7 cellular contexts compared by ENCODE assay signal in genomic region chr10:30433286-30433778, GRCh38. TPM values are rescaled to one million over a fixed set of nuclear protein-coding genes. Genes with fewer than 3 reads are reported as not detected.
DNase-seq lines count a peak whose midpoint lies in the region; ATAC-seq, FAIRE-seq and TF ChIP-seq lines count a peak whose summit lies in the region.

No MANE protein-coding gene starts in this region.

- no peak for FAIRE-seq in GM12891 (lab: Jason Lieb, UNC)

- peaks cover 13% of the 10 kb centered on the region for H3K36me3 Mint-ChIP-seq in activated naive CD4-positive, alpha-beta T cell treated with anti-CD3 and anti-CD28 coated beads for 36 hours (ENCODE audit: low read depth)
- H3K36me3 Mint-ChIP-seq in osteocyte (ENCODE audit: unreplicated experiment), result peaks cover 4% of the 10 kb centered on the region

- intact Hi-C loops in activated naive CD4-positive, alpha-beta T cell treated with anti-CD3 and anti-CD28 coated beads for 36 hours (cut with micrococcal nuclease), result loop anchor here (1.0 to 10.0 kb wide), 5 partner anchors 15 to 1491 kb away; partner anchors contain the start of gene ARHGAP12

- CTCF ChIA-PET in activated naive CD4-positive, alpha-beta T cell treated with anti-CD3 and anti-CD28 coated beads for 36 hours (lab: Charles Lee), result interaction anchor here (0.7 to 3.0 kb wide), 8 partner anchors 15 to 148 kb away, joined by 3 to 9 read pairs (median 3); no protein-coding TSS in a partner anchor

- H3K9me3 Mint-ChIP-seq in activated naive CD4-positive, alpha-beta T cell treated with anti-CD3 and anti-CD28 coated beads for 36 hours, result no peaks in the 10 kb centered on the region
- no peaks in the 10 kb centered on the region for H3K9me3 Mint-ChIP-seq in osteocyte (ENCODE audit: unreplicated experiment)

- H3K4me1 Mint-ChIP-seq in activated naive CD4-positive, alpha-beta T cell treated with anti-CD3 and anti-CD28 coated beads for 36 hours (ENCODE audit: low read depth), result peaks cover 39% of the 10 kb centered on the region
- H3K4me1 Mint-ChIP-seq in osteocyte (ENCODE audit: unreplicated experiment), result peaks cover 54% of the 10 kb centered on the region

- DNase-seq in GM12891 (ENCODE audit: insufficient read length, low spot score) (no peak), NCI-H345 treated with DMSO at 0.1 percent for 48 hours (lab: John Stamatoyannopoulos, UW; ENCODE audit: unreplicated experiment) (peak; percentile 33), glomerular visceral epithelial cell (ENCODE audit: extremely low spot score) (peak; percentile 70), osteocyte (ENCODE audit: extremely low spot score, unreplicated experiment) (peak; percentile 89), inferior parietal cortex (ENCODE audit: extremely low spot score) (no peak)
- DNase-seq in activated naive CD4-positive, alpha-beta T cell treated with anti-CD3 and anti-CD28 coated beads for 36 hours, result peak; percentile 54

- H3K27ac Mint-ChIP-seq in activated naive CD4-positive, alpha-beta T cell treated with anti-CD3 and anti-CD28 coated beads for 36 hours, result peak overlapping the region; percentile 64
- H3K27ac Mint-ChIP-seq in osteocyte (ENCODE audit: unreplicated experiment), result peak overlapping the region; percentile 96

- H3K27me3 Mint-ChIP-seq in activated naive CD4-positive, alpha-beta T cell treated with anti-CD3 and anti-CD28 coated beads for 36 hours (ENCODE audit: low read depth), result no peaks in the 10 kb centered on the region
- no peaks in the 10 kb centered on the region for H3K27me3 Mint-ChIP-seq in osteocyte (ENCODE audit: unreplicated experiment)

- peak; percentile 77 for TF ChIP-seq POLR2A in GM12891 (IDR thresholded peaks at IDR 0.05; ENCODE audit: low read depth, low read length)

- no peak for TF ChIP-seq CTCF in osteocyte (IDR thresholded peaks at IDR 0.05)

- H3K4me3 Mint-ChIP-seq in activated naive CD4-positive, alpha-beta T cell treated with anti-CD3 and anti-CD28 coated beads for 36 hours, result peak overlapping the region; percentile 84
- H3K4me3 Mint-ChIP-seq in osteocyte (ENCODE audit: unreplicated experiment), result peak overlapping the region; percentile 90

- ATAC-seq in HG02588 (IDR thresholded peaks at IDR 0.05; ENCODE audit: unreplicated experiment), result peak; percentile 19

TF ChIP-seq in GM12891, 5 proteins besides CTCF, POLR2A, EP300 and RAD21:
- TF ChIP-seq POLR2AphosphoS5 (IDR thresholded peaks at IDR 0.05; ENCODE audit: low read depth, low read length) (peak; percentile 42; the same call in 1 of the 2 replicates), POU2F2 (IDR thresholded peaks at IDR 0.05; ENCODE audit: low read depth, low read length) (no peak)

RNA-seq across cellular contexts. Expression of gene MAP3K8, which starts 0.7 kb away (rescaled TPM):
- 77.3 TPM for polyA plus RNA-seq in GM12891 (2012; ENCODE audit: low read depth, missing spikeins)
- total RNA-seq in activated naive CD4-positive, alpha-beta T cell treated with anti-CD3 and anti-CD28 coated beads for 36 hours, result 10 to 100 TPM; 13.6 to 14.5 TPM
- 11.5 and 13.7 TPM in 2 replicates for total RNA-seq in osteocyte

Comparison
In these comparisons a context has a peak if more than half of its experiments do, and no peak if none do; other contexts are left out.
1. DNase-seq: peak in NCI-H345 treated with DMSO at 0.1 percent for 48 hours (single experiment), activated naive CD4-positive, alpha-beta T cell treated with anti-CD3 and anti-CD28 coated beads for 36 hours (single experiment), glomerular visceral epithelial cell (single experiment) and osteocyte (single experiment); none in GM12891 (single experiment) and inferior parietal cortex (single experiment).